ENCODE assay signal across 8 cellular contexts in the genomic region with DNA sequence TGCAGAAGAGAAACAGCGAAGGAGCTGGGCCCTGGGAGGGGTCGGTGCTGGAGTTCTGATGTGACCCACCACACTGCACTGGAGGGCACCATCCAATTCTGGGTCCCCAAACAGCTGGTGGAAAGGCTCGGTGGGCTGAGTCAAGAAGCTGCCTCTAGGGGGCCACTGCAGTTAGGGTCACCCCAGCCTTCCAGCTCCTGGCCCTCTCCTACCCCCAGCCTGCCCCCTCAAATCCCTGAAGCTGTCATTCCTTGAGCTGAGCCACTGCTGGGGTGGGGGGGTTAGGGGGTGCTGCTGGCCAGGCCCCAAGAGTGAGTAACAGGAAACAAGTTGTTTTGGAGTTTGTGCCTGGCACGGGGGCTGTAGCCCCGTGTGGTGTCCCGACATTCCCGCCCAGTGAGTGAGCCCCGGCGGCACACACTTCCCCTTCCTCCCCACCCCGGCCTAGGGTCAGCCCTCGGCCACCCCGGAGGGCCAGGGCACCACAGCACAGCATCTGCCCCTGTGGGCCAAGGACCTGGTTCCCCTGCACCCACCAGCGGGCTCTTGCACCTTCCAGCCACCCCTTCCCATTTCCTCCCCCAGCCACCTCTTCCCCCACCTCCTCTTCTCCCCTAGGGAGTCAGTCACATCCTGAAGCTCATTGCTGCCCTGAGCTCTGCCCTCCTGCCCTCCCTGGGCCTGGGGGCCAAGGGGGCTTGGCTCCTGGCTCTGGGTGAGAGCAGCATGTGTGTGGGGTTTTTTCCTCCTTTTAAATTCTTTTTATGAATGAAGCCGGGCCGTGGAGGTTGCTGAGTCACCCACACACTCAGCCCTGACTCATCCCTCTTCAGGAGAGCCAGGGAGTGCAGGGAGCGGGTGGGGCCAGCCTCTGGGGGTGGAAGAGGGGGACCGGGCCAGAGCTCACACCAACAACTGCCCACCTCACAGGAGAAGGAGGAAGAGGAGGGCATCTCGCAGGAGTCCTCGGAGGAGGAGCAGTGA. TPM values are rescaled to one million over a fixed set of nuclear protein-coding genes. Genes with fewer than 3 reads are reported as not detected.
DNase-seq lines count a peak whose midpoint lies in the region; ATAC-seq and TF ChIP-seq lines count a peak whose summit lies in the region.

No MANE protein-coding gene starts in this region.

- H3K27ac ChIP-seq in DND-41 (ENCODE audit: low read length) (no peak overlapping the region), esophagus (ENCODE audit: low read depth in 2 of 2, low read length in 1 of 2) (peak overlapping the region; percentile 78 to 88)

- no peak overlapping the region for H3K4me2 ChIP-seq in DND-41 (ENCODE audit: insufficient read depth, low read length)

- DNase-seq in DND-41 (no peak), Kasumi-1 (lab: John Stamatoyannopoulos, UW) (peak; percentile 66 to 70), non-pigmented ciliary epithelial cell (ENCODE audit: low read depth) (peak; percentile 77), germinal center (ENCODE audit: low spot score) (no peak), COR-L47 (lab: John Stamatoyannopoulos, UW) (no peak)
- DNase-seq in activated CD8-positive, alpha-beta memory T cell treated with anti-CD3 and anti-CD28 coated beads for 24 hours = peak; percentile 82

- H3K4me1 ChIP-seq in DND-41 (ENCODE audit: insufficient read depth, low read length) = peaks cover 41% of the 10 kb centered on the region
- peaks cover 13 to 21% of the 10 kb centered on the region in 2 donors for H3K4me1 ChIP-seq in esophagus (ENCODE audit: control insufficient read depth in 2 of 2, insufficient read depth in 2 of 2, low read length in 1 of 2)

- H3K4me3 ChIP-seq in DND-41 (ENCODE audit: low read depth in 1 of 2, low read length in 2 of 2) = no peak overlapping the region
- no peak overlapping the region for H3K4me3 ChIP-seq in esophagus (ENCODE audit: low read depth in 1 of 2, low read length in 2 of 2)

- WGBS in esophagus, 2 donors = 27 to 43% methylated on average over 16 to 19 of the region's 19 CpGs

- peaks cover 73% of the 10 kb centered on the region for H4K20me1 ChIP-seq in DND-41 (ENCODE audit: insufficient read depth, low read length)

- no peak overlapping the region for H3K9ac ChIP-seq in DND-41 (ENCODE audit: low read depth, low read length)

- ATAC-seq in DND-41 (ENCODE audit: insufficient read depth, low read depth) (no peak), HG02938 (IDR thresholded peaks at IDR 0.05; ENCODE audit: unreplicated experiment) (no peak)

- H3K36me3 ChIP-seq in DND-41 (ENCODE audit: insufficient read depth, low read length) (peaks cover 70% of the 10 kb centered on the region), esophagus (ENCODE audit: control insufficient read depth in 2 of 2, insufficient read depth in 2 of 2, low read length in 1 of 2) (peaks cover 9 to 22% of the 10 kb centered on the region in 2 donors)

- H3K9me3 ChIP-seq in DND-41 (ENCODE audit: insufficient read depth, low read length, severe bottlenecking) (no peaks in the 10 kb centered on the region), esophagus (ENCODE audit: control insufficient read depth in 2 of 2, insufficient read depth in 1 of 2, low read depth in 1 of 2, low read length in 1 of 2) (no peaks in the 10 kb centered on the region)

- peak; percentile 54 for TF ChIP-seq CTCF in DND-41 (IDR thresholded peaks at IDR 0.05; ENCODE audit: borderline replicate concordance, extremely low read depth, low read length, poor library complexity, severe bottlenecking)

- H2AFZ ChIP-seq in DND-41 (ENCODE audit: low read depth, low read length) = no peak overlapping the region

- peaks cover 45% of the 10 kb centered on the region for H3K79me2 ChIP-seq in DND-41 (ENCODE audit: insufficient read depth, low read length)

- H3K27me3 ChIP-seq in DND-41 (ENCODE audit: insufficient read depth, low read length, poor library complexity) (no peaks in the 10 kb centered on the region), esophagus (ENCODE audit: control insufficient read depth in 1 of 2, insufficient read depth in 2 of 2, low read length in 2 of 2) (no peaks in the 10 kb centered on the region)

RNA-seq across cellular contexts. Expression of a gene that starts 4.6 kb away (rescaled TPM):
- polyA plus RNA-seq in esophagus = 10 to 100 TPM; 31.7 to 36.6 TPM

RNA-seq across cellular contexts. Expression of a gene that starts 7.5 kb away (rescaled TPM):
- polyA plus RNA-seq in esophagus = 100 to 1,000 TPM; 202 to 211 TPM

Comparison
In these comparisons a context has a peak if more than half of its experiments do, and no peak if none do; other contexts are left out.
1. DNase-seq: peak in Kasumi-1 (2 of 2), activated CD8-positive, alpha-beta memory T cell treated with anti-CD3 and anti-CD28 coated beads for 24 hours (single experiment) and non-pigmented ciliary epithelial cell (single experiment); none in DND-41 (single experiment), germinal center (single experiment) and COR-L47 (single experiment).